21 cellular contexts compared by ENCODE assay signal in genomic region chr6:109125504-109125903, GRCh38. TPM values are rescaled to one million over a fixed set of nuclear protein-coding genes. Genes with fewer than 3 reads are reported as not detected.
DNase-seq lines count a peak whose midpoint lies in the region; ATAC-seq, FAIRE-seq and TF ChIP-seq lines count a peak whose summit lies in the region.
"Had no signal": no experiment of that assay in that cellular context is flagged by ENCODE, and none has a peak within 500 bp of the region (broad histone marks: within the 10 kb centered on the region; RNA-seq: fewer than 3 reads in every experiment).

No MANE protein-coding gene starts in this region.

- DNase-seq in RCC 7860 (ENCODE audit: low spot score) (no peak), pancreas (no peak), hepatic stellate cell (ENCODE audit: low spot score) (no peak), A673 (ENCODE audit: low spot score) (no peak), superior temporal gyrus (ENCODE audit: extremely low spot score) (no peak)
- DNase-seq: 8988T; Caco-2; CD4-positive, CD25-positive, alpha-beta regulatory T cell; CD8-positive, alpha-beta T cell; DMS153; DND-41; H9; HFFc6 had no signal

- H3K27ac ChIP-seq in pancreas: no peak overlapping the region
- H3K27ac ChIP-seq in A673 (ENCODE audit: low read depth, low read length, poor library complexity, severe bottlenecking): no peak overlapping the region
- H3K27ac ChIP-seq: BLaER1, C4-2B had no signal

- CTCF ChIA-PET in A673 (lab: Charles Lee): no interaction called here

- ATAC-seq in pancreas: no peak
- ATAC-seq: CD8-positive, alpha-beta T cell; GM23338; HCT116 had no signal

- no peaks in the 10 kb centered on the region for H3K27me3 ChIP-seq in pancreas
- no peaks in the 10 kb centered on the region for H3K27me3 ChIP-seq in A673 (replicated peaks; ENCODE audit: insufficient read depth, low read depth, low read length, poor library complexity)
- H3K27me3 ChIP-seq: BLaER1 had no signal

- POLR2A ChIA-PET in A673 (lab: Charles Lee; ENCODE audit: low non-redundant PET): no interaction called here

- BruUV-seq in A673 (replicated peaks; lab: Mats Ljungman, UMichigan): no TSS peak

- intact Hi-C loops in pancreas (cut with DNase I) (no loop called here), A673 (cut with micrococcal nuclease; ENCODE audit: unreplicated experiment) (no loop called here)

- no peaks in the 10 kb centered on the region for H3K36me3 ChIP-seq in pancreas
- no peaks in the 10 kb centered on the region for H3K36me3 ChIP-seq in A673 (ENCODE audit: insufficient read depth, low read length, poor library complexity, severe bottlenecking)

- H3K4me1 ChIP-seq in pancreas (peaks cover 8 to 11% (median 11%) of the 10 kb centered on the region in 3 donors), A673 (ENCODE audit: insufficient read depth, low read length, poor library complexity, severe bottlenecking) (no peaks in the 10 kb centered on the region)
- H3K4me1 ChIP-seq: Caco-2 had no signal

- TF ChIP-seq CTCF in pancreas (IDR thresholded peaks at IDR 0.05): no peak
- TF ChIP-seq CTCF in A673 (conservative IDR thresholded peaks at IDR 0.05; ENCODE audit: low read depth, low read length): no peak

- H3K4me3 ChIP-seq in pancreas: no peak overlapping the region
- H3K4me3 ChIP-seq in A673 (ENCODE audit: low read depth, low read length, poor library complexity, severe bottlenecking): no peak overlapping the region
- H3K4me3 ChIP-seq: BLaER1, GM23338 had no signal

- H3K9me3 ChIP-seq in pancreas (no peaks in the 10 kb centered on the region), A673 (ENCODE audit: low read depth, low read length, poor library complexity, severe bottlenecking) (no peaks in the 10 kb centered on the region)
- H3K9me3 ChIP-seq: BLaER1, Caco-2 had no signal

- peak; percentile 86 for FAIRE-seq in A204.1 (lab: Jason Lieb, UNC)
- peak; percentile 35 for FAIRE-seq in RCC 7860 (lab: Jason Lieb, UNC)
- peak; percentile 43 for FAIRE-seq in colon (lab: Jason Lieb, UNC)
- FAIRE-seq in pancreas (lab: Jason Lieb, UNC): peak; percentile 43
- FAIRE-seq: GM12892, GM19239 had no signal

- 62 to 68% methylated on average over 3 of the region's 3 CpGs for WGBS in pancreas, 2 donors

RNA-seq across cellular contexts. Expression of gene CEP57L1, which starts 30.2 kb away (rescaled TPM):
- 1 to 10 TPM; 3.7 to 7.0 (median 4.7) TPM for total RNA-seq in pancreas
- polyA plus RNA-seq in pancreas: 1 to 10 TPM; 3.8 to 4.3 TPM
- 25.7 and 33.6 TPM in 2 replicates for total RNA-seq in A673 (2021)

RNA-seq across cellular contexts. Expression of gene SESN1, which starts 30.9 kb away (rescaled TPM):
- total RNA-seq in pancreas: 10 to 100 TPM in 5 of 6 donors, 1 to 10 TPM in 1; 8.5 to 22.4 (median 15.6) TPM
- polyA plus RNA-seq in pancreas: 10 to 100 TPM; 16.0 to 19.2 TPM
- 3.4 and 4.1 TPM in 2 replicates for total RNA-seq in A673 (2021)
